ENCODE assay signal across 10 cellular contexts in genomic region chr11:18615628-18616392, GRCh38. TPM values are rescaled to one million over a fixed set of nuclear protein-coding genes. Genes with fewer than 3 reads are reported as not detected.
DNase-seq lines count a peak whose midpoint lies in the region; ATAC-seq, FAIRE-seq and TF ChIP-seq lines count a peak whose summit lies in the region.
"Had no signal": no experiment of that assay in that cellular context is flagged by ENCODE, and none has a peak within 500 bp of the region (broad histone marks: within the 10 kb centered on the region; RNA-seq: fewer than 3 reads in every experiment).

No MANE protein-coding gene starts in this region.

- TF ChIP-seq CTCF in GM12865 (IDR thresholded peaks at IDR 0.05; ENCODE audit: insufficient read depth, low read depth, low read length, missing control alignments) (no peak), astrocyte (IDR thresholded peaks at IDR 0.05; ENCODE audit: insufficient read depth, low read depth, low read length) (no peak)
- no peak for TF ChIP-seq CTCF in CD8-positive, alpha-beta T cell (IDR thresholded peaks at IDR 0.05)

- H3K27ac Mint-ChIP-seq in astrocyte (ENCODE audit: unreplicated experiment) = no peak overlapping the region
- no peak overlapping the region for H3K27ac Mint-ChIP-seq in CD8-positive, alpha-beta T cell

- peaks cover 16% of the 10 kb centered on the region for H3K4me1 Mint-ChIP-seq in astrocyte (ENCODE audit: low read depth, unreplicated experiment)
- peaks cover 39% of the 10 kb centered on the region for H3K4me1 Mint-ChIP-seq in CD8-positive, alpha-beta T cell (ENCODE audit: low read depth)

- H4K20me1 ChIP-seq in astrocyte (ENCODE audit: insufficient read depth, low read length) (peaks cover 73% of the 10 kb centered on the region), Karpas-422 (ENCODE audit: insufficient read depth, low read depth, low read length) (no peaks in the 10 kb centered on the region)

- no peak overlapping the region for H3K4me3 ChIP-seq in GM12865 (ENCODE audit: low read depth, low read length)
- H3K4me3 ChIP-seq in astrocyte (ENCODE audit: insufficient read depth, low read depth, low read length) = no peak overlapping the region
- H3K4me3 ChIP-seq in CD8-positive, alpha-beta T cell (ENCODE audit: low read depth, low read length) = no peak overlapping the region
- H3K4me3 ChIP-seq in Karpas-422 (ENCODE audit: low read length) = no peak overlapping the region
- H3K4me3 ChIP-seq: skin epidermis had no signal

- CTCF ChIA-PET in CD8-positive, alpha-beta T cell (lab: Charles Lee) = interaction anchor here (0.6 to 1.0 kb wide), 4 partner anchors 15 to 112 kb away, joined by 3 read pairs; no protein-coding TSS in a partner anchor

- FAIRE-seq in astrocyte (lab: Jason Lieb, UNC) = no peak

- intact Hi-C loops in CD8-positive, alpha-beta T cell (cut with DNase I, micrococcal nuclease) = no loop called here

- H3K36me3 ChIP-seq in astrocyte (ENCODE audit: insufficient read depth, low read length) (peaks cover 26% of the 10 kb centered on the region), Karpas-422 (ENCODE audit: insufficient read depth, low read length) (peaks cover 16% of the 10 kb centered on the region; the same call in 1 of the 2 replicates)
- H3K36me3 ChIP-seq in CD8-positive, alpha-beta T cell (ENCODE audit: insufficient read depth, low read length) = peaks cover 16% of the 10 kb centered on the region

- H3K9me3 ChIP-seq in astrocyte (ENCODE audit: insufficient read depth, low read depth, low read length) (no peaks in the 10 kb centered on the region), Karpas-422 (ENCODE audit: low read length) (no peaks in the 10 kb centered on the region)
- H3K9me3 ChIP-seq in CD8-positive, alpha-beta T cell (ENCODE audit: low read length) = no peaks in the 10 kb centered on the region

- POLR2A ChIA-PET in CD8-positive, alpha-beta T cell (lab: Charles Lee) = interaction anchor here (0.6 kb wide), 1 partner anchor 97 kb away, joined by 3 read pairs; no protein-coding TSS in a partner anchor

- no peaks in the 10 kb centered on the region for H3K9me3 Mint-ChIP-seq in astrocyte (ENCODE audit: unreplicated experiment)
- H3K9me3 Mint-ChIP-seq in CD8-positive, alpha-beta T cell = no peaks in the 10 kb centered on the region

- H3K9me2 ChIP-seq in Karpas-422 (replicated peaks; ENCODE audit: insufficient read depth, low read length) = no peaks in the 10 kb centered on the region

- no peak overlapping the region for H2AFZ ChIP-seq in astrocyte (ENCODE audit: low read depth, low read length)
- no peak overlapping the region for H2AFZ ChIP-seq in Karpas-422 (ENCODE audit: low read length)

- H3K36me3 Mint-ChIP-seq in astrocyte (ENCODE audit: low read depth, unreplicated experiment) = peaks cover 8% of the 10 kb centered on the region
- H3K36me3 Mint-ChIP-seq in CD8-positive, alpha-beta T cell = peaks cover 46% of the 10 kb centered on the region

- no peak overlapping the region for H3K4me3 Mint-ChIP-seq in astrocyte (ENCODE audit: unreplicated experiment)
- no peak overlapping the region for H3K4me3 Mint-ChIP-seq in CD8-positive, alpha-beta T cell

- no peak overlapping the region for H3K27ac ChIP-seq in astrocyte (ENCODE audit: low read depth, low read length)
- no peak overlapping the region for H3K27ac ChIP-seq in CD8-positive, alpha-beta T cell (ENCODE audit: low read depth, low read length)
- no peak overlapping the region for H3K27ac ChIP-seq in Karpas-422 (ENCODE audit: low read length)

- no peaks in the 10 kb centered on the region for H3K27me3 Mint-ChIP-seq in astrocyte (ENCODE audit: low read depth, unreplicated experiment)
- no peaks in the 10 kb centered on the region for H3K27me3 Mint-ChIP-seq in CD8-positive, alpha-beta T cell (ENCODE audit: low read depth)

- ATAC-seq in GM21423 (IDR thresholded peaks at IDR 0.05; ENCODE audit: unreplicated experiment) (peak; percentile 83), HG03460 (IDR thresholded peaks at IDR 0.05; ENCODE audit: unreplicated experiment) (peak; percentile 93)
- no peak for ATAC-seq in CD8-positive, alpha-beta T cell

- H3K4me1 ChIP-seq in astrocyte (ENCODE audit: insufficient read depth, low read length) (peaks cover 14% of the 10 kb centered on the region), Karpas-422 (ENCODE audit: low read length) (peaks cover 4% of the 10 kb centered on the region; the same call in 1 of the 2 replicates)
- peaks cover 27% of the 10 kb centered on the region for H3K4me1 ChIP-seq in CD8-positive, alpha-beta T cell (ENCODE audit: insufficient read depth, low read length)

- H3K79me2 ChIP-seq in astrocyte (ENCODE audit: insufficient read depth, low read length) = peaks cover 73% of the 10 kb centered on the region
- H3K79me2 ChIP-seq in Karpas-422 (ENCODE audit: low read length) = peaks cover 54% of the 10 kb centered on the region

- H3K27me3 ChIP-seq in astrocyte (ENCODE audit: insufficient read depth, low read length) (no peaks in the 10 kb centered on the region), Karpas-422 (ENCODE audit: low read length) (no peaks in the 10 kb centered on the region)
- no peaks in the 10 kb centered on the region for H3K27me3 ChIP-seq in CD8-positive, alpha-beta T cell (ENCODE audit: insufficient read depth, low read length)

- peak; percentile 78 for DNase-seq in GM12865 (ENCODE audit: low read depth)
- DNase-seq in astrocyte (ENCODE audit: low read depth) = peak; percentile 14
- DNase-seq in SHP77 (lab: John Stamatoyannopoulos, UW) = no peak
- no peak for DNase-seq in A172 (ENCODE audit: low spot score)
- no peak for DNase-seq in CD8-positive, alpha-beta T cell
- no peak for DNase-seq in Karpas-422
- DNase-seq: SW 1271 had no signal

- H3K9ac ChIP-seq in astrocyte (ENCODE audit: low read length) (no peak overlapping the region), Karpas-422 (ENCODE audit: low read length) (no peak overlapping the region)

- no peak overlapping the region for H3K4me2 ChIP-seq in astrocyte (ENCODE audit: low read length)
- no peak overlapping the region for H3K4me2 ChIP-seq in Karpas-422 (ENCODE audit: low read depth, low read length, poor library complexity, severe bottlenecking)

RNA-seq across cellular contexts. Expression of gene MISFA, which starts 16.2 kb away (rescaled TPM):
- total RNA-seq in astrocyte = 2.7 and 2.9 TPM in 2 replicates
- 8.2 and 9.0 TPM in 2 replicates for total RNA-seq in A172 (2014; rRNA removed; shearing (Covaris generic))
- not detected for total RNA-seq in CD8-positive, alpha-beta T cell
- total RNA-seq in Karpas-422 (2014; rRNA removed; shearing (Covaris generic); ENCODE audit: low replicate concordance) = 1.2 TPM in 1 of 2 replicates, not detected in the other

RNA-seq across cellular contexts. Expression of gene SPTY2D1, which starts 18.3 kb away (rescaled TPM):
- 19.7 and 24.4 TPM in 2 replicates for total RNA-seq in astrocyte
- 21.0 and 26.3 TPM in 2 replicates for total RNA-seq in A172 (2014; rRNA removed; shearing (Covaris generic))
- 10 to 100 TPM; 74.9 to 76.9 TPM for total RNA-seq in CD8-positive, alpha-beta T cell
- 11.1 TPM in 2 replicates for total RNA-seq in Karpas-422 (2014; rRNA removed; shearing (Covaris generic); ENCODE audit: low replicate concordance)

RNA-seq across cellular contexts. Expression of gene UEVLD, which starts 27.3 kb away (rescaled TPM):
- 20.1 and 23.6 TPM in 2 replicates for total RNA-seq in astrocyte
- total RNA-seq in A172 (2014; rRNA removed; shearing (Covaris generic)) = 52.6 and 61.7 TPM in 2 replicates
- total RNA-seq in CD8-positive, alpha-beta T cell = 1 to 10 TPM; 1.1 to 2.1 TPM
- total RNA-seq in Karpas-422 (2014; rRNA removed; shearing (Covaris generic); ENCODE audit: low replicate concordance) = 10.4 and 14.8 TPM in 2 replicates

Comparison
In these comparisons a context has a peak if more than half of its experiments do, and no peak if none do; other contexts are left out.
1. DNase-seq: peak in GM12865 (single experiment) and astrocyte (single experiment); none in SHP77 (0 of 2), A172 (single experiment), CD8-positive, alpha-beta T cell (0 of 7) and Karpas-422 (single experiment).